In the genomic region with DNA sequence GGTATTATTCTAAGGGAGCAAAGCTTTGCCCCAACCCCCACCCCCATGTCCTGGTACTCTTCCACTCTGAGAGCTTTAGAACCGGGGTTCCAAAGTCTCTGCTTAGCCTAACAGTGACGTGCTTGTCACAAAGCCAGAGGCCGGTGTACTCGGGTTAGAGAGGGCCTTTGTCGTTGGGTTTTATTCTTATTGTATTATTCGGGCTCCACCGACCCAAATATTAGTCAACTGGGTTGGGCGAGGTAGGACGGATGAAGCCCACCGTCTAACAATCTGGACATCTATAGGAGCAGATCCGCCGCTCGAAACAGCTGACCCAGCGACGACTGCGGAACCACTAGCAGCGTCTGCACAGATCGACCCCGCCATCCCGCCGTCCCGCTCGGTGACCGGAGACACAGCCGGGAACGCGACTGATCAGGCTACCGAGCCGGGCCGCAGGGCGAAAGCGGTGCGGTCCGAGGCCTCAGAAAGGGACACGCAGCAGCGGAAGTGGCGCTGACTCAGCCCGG, we compare ENCODE assay signal across 8 cellular contexts. TPM values are rescaled to one million over a fixed set of nuclear protein-coding genes. Genes with fewer than 3 reads are reported as not detected.
A peak's percentile ranks its signal among the peaks of the same experiment; 100 is the strongest.
DNase-seq lines count a peak whose midpoint lies in the region; ATAC-seq and TF ChIP-seq lines count a peak whose summit lies in the region.
"Not testable (repeated sequence)": the region's sequence is repeated elsewhere in the genome, so short reads cannot be mapped to it uniquely, and the experiment has no call there.

No MANE protein-coding gene starts in this region.

- H2AFZ ChIP-seq in parathyroid adenoma: peak overlapping the region; percentile 93

- intact Hi-C loops in upper lobe of right lung (cut with DNase I): not testable (repeated sequence)

- H3K4me3 ChIP-seq in GM12875 (ENCODE audit: low read depth, low read length): peak overlapping the region; percentile 48
- H3K4me3 ChIP-seq in adipocyte (ENCODE audit: low read length): peak overlapping the region; percentile 99
- peak overlapping the region; percentile 90 to 96 for H3K4me3 ChIP-seq in esophagus (ENCODE audit: low read depth in 1 of 2, low read length in 2 of 2)
- H3K4me3 ChIP-seq in parathyroid adenoma (ENCODE audit: low read depth, low read length): peak overlapping the region; percentile 93
- H3K4me3 ChIP-seq in upper lobe of right lung: peak overlapping the region; percentile 97

- TF ChIP-seq CTCF in GM12875 (IDR thresholded peaks at IDR 0.05; ENCODE audit: borderline replicate concordance, insufficient read depth, low read depth, low read length); RWPE1 (conservative IDR thresholded peaks at IDR 0.05; ENCODE audit: low read depth); parathyroid adenoma (IDR thresholded peaks at IDR 0.05); upper lobe of right lung (IDR thresholded peaks at IDR 0.05): not testable (repeated sequence)

- POLR2A ChIA-PET in RWPE1 (lab: Yijun Ruan, JAX; ENCODE audit: low non-redundant PET): not testable (repeated sequence)

- H3K27me3 ChIP-seq in adipocyte (replicated peaks; ENCODE audit: control insufficient read depth, insufficient read depth, low read length); esophagus (ENCODE audit: control insufficient read depth in 1 of 2, insufficient read depth in 2 of 2, low read length in 2 of 2); parathyroid adenoma (ENCODE audit: control insufficient read depth, insufficient read depth, low read length); upper lobe of right lung: not testable (repeated sequence)

- H3K9ac ChIP-seq in adipocyte (ENCODE audit: low read length): peak overlapping the region; percentile 99
- H3K9ac ChIP-seq in parathyroid adenoma: not testable (repeated sequence)

- H3K4me2 ChIP-seq in parathyroid adenoma (ENCODE audit: low read length): peak overlapping the region; percentile 98

- not testable (repeated sequence) for H3K36me3 ChIP-seq in adipocyte (ENCODE audit: control insufficient read depth, insufficient read depth, low read length, severe bottlenecking); esophagus (ENCODE audit: control insufficient read depth in 2 of 2, insufficient read depth in 2 of 2, low read length in 1 of 2); parathyroid adenoma (ENCODE audit: control insufficient read depth, insufficient read depth, low read length); upper lobe of right lung

- not testable (repeated sequence) for H3K9me3 ChIP-seq in adipocyte (ENCODE audit: control insufficient read depth, low read length); esophagus (ENCODE audit: control insufficient read depth in 2 of 2, insufficient read depth in 1 of 2, low read depth in 1 of 2, low read length in 1 of 2); parathyroid adenoma (ENCODE audit: control insufficient read depth, low read length); upper lobe of right lung

- ATAC-seq in HG02943 (IDR thresholded peaks at IDR 0.05; ENCODE audit: low read depth, unreplicated experiment) (peak; percentile 5), left lobe of liver (peak; percentile 65), upper lobe of right lung (peak; percentile 1)

- H3K27ac ChIP-seq in RWPE1 (peak overlapping the region; percentile 91), esophagus (ENCODE audit: low read depth in 2 of 2, low read length in 1 of 2) (peak overlapping the region; percentile 83 to 91), parathyroid adenoma (peak overlapping the region; percentile 71), upper lobe of right lung (peak overlapping the region; percentile 95)

- H3K4me1 ChIP-seq in adipocyte (ENCODE audit: control insufficient read depth, insufficient read depth, low read length): peaks cover 37% of the 10 kb centered on the region
- not testable (repeated sequence) for H3K4me1 ChIP-seq in esophagus (ENCODE audit: control insufficient read depth in 2 of 2, insufficient read depth in 2 of 2, low read length in 1 of 2); parathyroid adenoma
- H3K4me1 ChIP-seq in upper lobe of right lung: peaks cover 51% of the 10 kb centered on the region

- not testable (repeated sequence) for DNase-seq in RWPE1 (ENCODE audit: low spot score); adipocyte (ENCODE audit: low read depth); left lobe of liver (ENCODE audit: low spot score); upper lobe of right lung

- peaks cover 27% of the 10 kb centered on the region for H3K79me2 ChIP-seq in parathyroid adenoma

- CTCF ChIA-PET in RWPE1 (lab: Yijun Ruan, JAX): not testable (repeated sequence)

- WGBS in esophagus, 2 donors: 1% methylated on average over 22 to 26 of the region's 38 CpGs

RNA-seq across cellular contexts. Expression of gene PCMT1, which starts 0.4 kb away (rescaled TPM):
- polyA plus RNA-seq in esophagus: 10 to 100 TPM; 20.8 to 64.9 TPM
- total RNA-seq in left lobe of liver: 53.2 TPM
- 69.4 TPM for total RNA-seq in upper lobe of right lung

RNA-seq across cellular contexts. Expression of gene NUP43, which starts 2.8 kb away (rescaled TPM):
- 1 to 10 TPM; 5.7 to 9.4 TPM for polyA plus RNA-seq in esophagus
- total RNA-seq in left lobe of liver (9.3 TPM), upper lobe of right lung (23.9 TPM)

RNA-seq across cellular contexts. Expression of gene LATS1, which starts 31.2 kb away (rescaled TPM):
- polyA plus RNA-seq in esophagus: 1 to 10 TPM; 4.0 to 4.8 TPM
- total RNA-seq in left lobe of liver (10.2 TPM), upper lobe of right lung (29.8 TPM)

Comparison
In these comparisons a context has a peak if more than half of its experiments do, and no peak if none do; other contexts are left out.
1. H3K4me3 ChIP-seq: peak in every context shown above with its lines; median percentile 99 in adipocyte; 97 in upper lobe of right lung; 93 in esophagus; 93 in parathyroid adenoma; 48 in GM12875.
2. ATAC-seq: peak in every context shown above with its lines; median percentile 65 in left lobe of liver; 5 in HG02943; 1 in upper lobe of right lung.